Comparison of ENCODE assay signal across 9 cellular contexts in the genomic region with DNA sequence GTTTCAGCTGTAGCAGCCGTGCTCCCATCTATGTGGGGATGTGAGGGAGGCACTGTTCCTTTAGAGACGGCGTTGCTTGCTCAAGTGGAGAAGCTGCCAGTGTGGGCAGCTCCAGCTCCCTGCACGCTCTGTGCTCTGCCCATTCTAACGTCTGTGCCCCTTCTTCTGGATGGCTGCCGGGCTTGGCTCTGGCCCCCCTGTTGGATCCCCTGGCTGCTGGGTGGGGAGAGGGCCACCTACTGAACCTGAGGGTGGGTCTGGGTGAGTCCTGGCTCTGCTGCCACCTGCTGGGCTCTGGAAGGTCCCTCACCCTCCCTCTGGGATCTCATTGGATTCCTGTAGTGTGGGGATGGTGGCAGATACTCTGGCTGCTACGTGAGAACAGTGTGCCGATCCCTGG. TPM values are rescaled to one million over a fixed set of nuclear protein-coding genes. Genes with fewer than 3 reads are reported as not detected.
DNase-seq lines count a peak whose midpoint lies in the region; ATAC-seq, FAIRE-seq and TF ChIP-seq lines count a peak whose summit lies in the region.
"Had no signal": no experiment of that assay in that cellular context is flagged by ENCODE, and none has a peak within 500 bp of the region (broad histone marks: within the 10 kb centered on the region; RNA-seq: fewer than 3 reads in every experiment).

No MANE protein-coding gene starts in this region.

- peak overlapping the region; percentile 37 to 82 (median 69) for H3K4me3 Mint-ChIP-seq in CD4-positive, CD25-positive, alpha-beta regulatory T cell

- SMC1A ChIA-PET in GM12878 (lab: Charles Lee; ENCODE audit: uncharacterized antibody, unreplicated experiment): interaction anchor here (0.8 to 1.1 kb wide), 2 partner anchors 9 to 175 kb away, joined by 3 read pairs; no protein-coding TSS in a partner anchor

- CTCF ChIA-PET in GM12878 (lab: Yijun Ruan, JAX): interaction anchor here (0.6 to 1.7 kb wide), 9 partner anchors 10 to 41 kb away, joined by 3 to 9 read pairs (median 4); no protein-coding TSS in a partner anchor

- peak; percentile 33 to 49 for ATAC-seq in CD4-positive, CD25-positive, alpha-beta regulatory T cell (ENCODE audit: low read depth in 2 of 2)
- ATAC-seq in GM12878 (peak; percentile 66), HG02938 (IDR thresholded peaks at IDR 0.05; ENCODE audit: unreplicated experiment) (no peak)

- peaks cover 8% of the 10 kb centered on the region for H3K36me3 Mint-ChIP-seq in CD4-positive, CD25-positive, alpha-beta regulatory T cell

- intact Hi-C loops in GM12878 (cut with micrococcal nuclease; ENCODE audit: unreplicated experiment): no loop called here

- no peak overlapping the region for H3K4me3 ChIP-seq in CD4-positive, CD25-positive, alpha-beta regulatory T cell (ENCODE audit: low read depth, low read length)
- no peak overlapping the region for H3K4me3 ChIP-seq in HAP-1
- no peak overlapping the region for H3K4me3 ChIP-seq in GM12878

- no peak for TF ChIP-seq POLR2A in GM12878 (IDR thresholded peaks at IDR 0.05; ENCODE audit: low read depth, low read length)

- RAD21 ChIA-PET in GM12878 (lab: Charles Lee; ENCODE audit: unreplicated experiment): interaction anchor here (2.0 kb wide), 1 partner anchor 9 kb away, joined by 9 read pairs; no protein-coding TSS in a partner anchor

- TF ChIP-seq CTCF in GM12878 (IDR thresholded peaks at IDR 0.05 in 2 of 3, conservative IDR thresholded peaks at IDR 0.05 in 1 of 3; ENCODE audit: control insufficient read depth in 2 of 3, extremely low read depth in 1 of 3, insufficient read depth in 1 of 3, low read depth in 3 of 3, low read length in 3 of 3): peak; percentile 60 to 67 (median 61); a peak in 5 of 6 replicates

- no peak overlapping the region for H3K4me2 ChIP-seq in GM12878 (ENCODE audit: control insufficient read depth, insufficient read depth)

- peak; percentile 81 for FAIRE-seq in GM12878 (lab: Jason Lieb, UNC)

- no peaks in the 10 kb centered on the region for H3K27me3 Mint-ChIP-seq in CD4-positive, CD25-positive, alpha-beta regulatory T cell

- POLR2A ChIA-PET in GM12878 (lab: Charles Lee): no interaction called here

- no peaks in the 10 kb centered on the region for H3K27me3 ChIP-seq in CD4-positive, CD25-positive, alpha-beta regulatory T cell (ENCODE audit: control insufficient read depth, insufficient read depth, low read length)
- no peaks in the 10 kb centered on the region for H3K27me3 ChIP-seq in HAP-1 (ENCODE audit: low read depth)
- H3K27me3 ChIP-seq in GM12878 (replicated peaks in 1 of 2; ENCODE audit: control insufficient read depth in 2 of 2, insufficient read depth in 2 of 2, low read length in 1 of 2): no peaks in the 10 kb centered on the region

- no peak for TF ChIP-seq EP300 in GM12878 (IDR thresholded peaks at IDR 0.05; ENCODE audit: borderline replicate concordance in 1 of 2, control insufficient read depth in 1 of 2, low read depth in 2 of 2, low read length in 2 of 2)

- TF ChIP-seq RAD21 in GM12878 (IDR thresholded peaks at IDR 0.05; ENCODE audit: insufficient read depth, low read depth, low read length): peak; percentile 52

- peak; percentile 27 to 51 (median 47) for DNase-seq in CD4-positive, CD25-positive, alpha-beta regulatory T cell
- DNase-seq in HAP-1 (ENCODE audit: low spot score in 2 of 2): peak; percentile 45 to 78
- peak; percentile 61 for DNase-seq in SK-N-DZ (ENCODE audit: low spot score)
- no peak for DNase-seq in GM12878 (ENCODE audit: low read depth, low spot score)
- DNase-seq in inferior parietal cortex (ENCODE audit: extremely low spot score): peak; percentile 49
- peak; percentile 32 to 49 for DNase-seq in stimulated activated CD4-positive, alpha-beta T cell treated with anti-CD3 and anti-CD28 coated beads, Interleukin-4, amount 100 ng/mL, for 4 hours
- no peak for DNase-seq in NCI-H187 (lab: John Stamatoyannopoulos, UW)

- H3K27ac ChIP-seq in CD4-positive, CD25-positive, alpha-beta regulatory T cell (ENCODE audit: insufficient read depth, low read length, poor library complexity, severe bottlenecking): no peak overlapping the region
- no peak overlapping the region for H3K27ac ChIP-seq in GM12878 (ENCODE audit: control insufficient read depth, insufficient read depth)

- peaks cover 9% of the 10 kb centered on the region for H3K36me3 ChIP-seq in CD4-positive, CD25-positive, alpha-beta regulatory T cell (ENCODE audit: control insufficient read depth, insufficient read depth, low read length)
- peaks cover 4% of the 10 kb centered on the region for H3K36me3 ChIP-seq in HAP-1 (replicated peaks)
- H3K36me3 ChIP-seq in GM12878 (ENCODE audit: control insufficient read depth in 2 of 2, insufficient read depth in 2 of 2, low read length in 1 of 2): peaks cover 0 to 9% of the 10 kb centered on the region in 2 experiments; a peak in 3 of 4 replicates

- H4K20me1 ChIP-seq in GM12878 (ENCODE audit: control insufficient read depth, insufficient read depth): no peaks in the 10 kb centered on the region; the same call in 1 of the 2 replicates

- peaks cover 51% of the 10 kb centered on the region for H3K4me1 ChIP-seq in CD4-positive, CD25-positive, alpha-beta regulatory T cell (ENCODE audit: control insufficient read depth, insufficient read depth, low read length, poor library complexity, severe bottlenecking)
- no peaks in the 10 kb centered on the region for H3K4me1 ChIP-seq in HAP-1
- H3K4me1 ChIP-seq in GM12878 (ENCODE audit: control insufficient read depth, insufficient read depth, low read length): peaks cover 11% of the 10 kb centered on the region

- peak overlapping the region; percentile 75 to 91 (median 90) for H3K27ac Mint-ChIP-seq in CD4-positive, CD25-positive, alpha-beta regulatory T cell

- H3K9me3 ChIP-seq in CD4-positive, CD25-positive, alpha-beta regulatory T cell (ENCODE audit: control insufficient read depth in 2 of 2, low read length in 2 of 2): no peaks in the 10 kb centered on the region
- H3K9me3 ChIP-seq in HAP-1 (no peaks in the 10 kb centered on the region), GM12878 (replicated peaks; ENCODE audit: control insufficient read depth, insufficient read depth, low read length) (no peaks in the 10 kb centered on the region)

- H3K9me3 Mint-ChIP-seq in CD4-positive, CD25-positive, alpha-beta regulatory T cell: peaks cover 0 to 2% (median 0%) of the 10 kb centered on the region in 7 donors

- peaks cover 4 to 58% (median 24%) of the 10 kb centered on the region in 4 donors for H3K4me1 Mint-ChIP-seq in CD4-positive, CD25-positive, alpha-beta regulatory T cell

- H2AFZ ChIP-seq in GM12878 (ENCODE audit: control insufficient read depth, low read depth, low read length): no peak overlapping the region

- H3K79me2 ChIP-seq in GM12878 (ENCODE audit: control insufficient read depth, insufficient read depth, low read length): peaks cover 54% of the 10 kb centered on the region

- no TSS peak for BruUV-seq in GM12878 (replicated peaks; lab: Mats Ljungman, UMichigan)

- WGBS in GM12878 (ENCODE audit: insufficient coverage, insufficient replicate concordance, low lambda C conversion rate, missing lambda C conversion rate): 43% methylated on average over 8 of the region's 8 CpGs

- H3K9ac ChIP-seq in GM12878 (ENCODE audit: control insufficient read depth, insufficient read depth, low read length): no peak overlapping the region

- in situ Hi-C loops in HAP-1 (cut with MboI; ENCODE audit: low sequenced_read_pairs) (no loop called here), GM12878 (cut with MboI) (no loop called here)

RNA-seq across cellular contexts. Expression of gene PFKL, which starts 5.0 kb away (rescaled TPM):
- total RNA-seq in CD4-positive, CD25-positive, alpha-beta regulatory T cell: 204 TPM
- polyA plus RNA-seq in CD4-positive, CD25-positive, alpha-beta regulatory T cell: 100 to 1,000 TPM; 125 to 185 (median 157) TPM
- 40.2 and 42.5 TPM in 2 replicates for polyA plus RNA-seq in SK-N-DZ (2014; cell fraction: cytosol; rRNA removed)
- polyA plus RNA-seq in SK-N-DZ (2014; cell fraction: nucleus; rRNA removed): 86.9 and 91.8 TPM in 2 replicates
- total RNA-seq in GM12878 (2013; cell fraction: nucleolus; rRNA removed): 144 and 180 TPM in 2 replicates
- total RNA-seq in GM12878 (2014; rRNA removed) (127 and 146 TPM in 2 replicates), GM12878 (2014; rRNA removed; fragmentation: Illumina TruSeq; extraction: Trizol) (52.6 and 56.1 TPM in 2 replicates), GM12878 (2021) (192 and 194 TPM in 2 replicates)
- 60.4 TPM for polyA plus RNA-seq in GM12878 (2011; ENCODE audit: low read depth)
- polyA plus RNA-seq in GM12878 (2011; rRNA removed) (43.3 and 94.2 TPM in 2 replicates), GM12878 (2014; fragmentation: Illumina TruSeq; extraction: Trizol) (7.8 and 45.7 TPM in 2 replicates), GM12878 (2014; fragmentation: Nextera tagmentation; extraction: Ambion mirVana) (10 to 100 TPM in 1 of 2 experiments, 1 to 10 TPM in 1; 1.2 to 11.2 TPM), GM12878 (2014; rRNA removed) (130 and 154 TPM in 2 replicates), GM12878 (2016; fragmentation: Nextera tagmentation; extraction: Ambion mirVana) (100 to 1,000 TPM; 184 to 191 TPM)
- polyA plus RNA-seq in GM12878 (2011; cell fraction: cytosol; rRNA removed): 130 and 162 TPM in 2 replicates
- 550 and 578 TPM in 2 replicates for polyA plus RNA-seq in GM12878 (2011; cell fraction: nucleus; rRNA removed)
- polyA plus RNA-seq in GM12878 (2012): 148 and 190 TPM in 2 replicates
- 76.6 and 156 TPM in 2 replicates for polyA minus RNA-seq in GM12878 (2011; rRNA and poly(A)+ RNA removed)
- 59.1 and 73.4 TPM in 2 replicates for polyA minus RNA-seq in GM12878 (2011; cell fraction: cytosol; rRNA and poly(A)+ RNA removed)
- polyA minus RNA-seq in GM12878 (2011; cell fraction: nucleus; rRNA and poly(A)+ RNA removed): 62.3 and 85.3 TPM in 2 replicates

RNA-seq across cellular contexts. Expression of gene AIRE, which starts 19.2 kb away (rescaled TPM):
- 0.39 TPM for total RNA-seq in CD4-positive, CD25-positive, alpha-beta regulatory T cell
- polyA plus RNA-seq in CD4-positive, CD25-positive, alpha-beta regulatory T cell: 1 to 10 TPM in 1 of 4 donors, under 1 TPM in 3; 0.07 to 2.0 (median 0.33) TPM
- polyA plus RNA-seq in SK-N-DZ (2014; cell fraction: cytosol; rRNA removed): not detected in 2 replicates
- polyA plus RNA-seq in SK-N-DZ (2014; cell fraction: nucleus; rRNA removed): 0.16 and 0.37 TPM in 2 replicates
- total RNA-seq in GM12878 (2013; cell fraction: nucleolus; rRNA removed): 0.81 and 0.83 TPM in 2 replicates
- total RNA-seq in GM12878 (2014; rRNA removed): not detected in 2 replicates
- total RNA-seq in GM12878 (2014; rRNA removed; fragmentation: Illumina TruSeq; extraction: Trizol): not detected in 2 replicates
- 0.10 TPM in 1 of 2 replicates, not detected in the other for total RNA-seq in GM12878 (2021)
- not detected for polyA plus RNA-seq in GM12878 (2011; ENCODE audit: low read depth)
- polyA plus RNA-seq in GM12878 (2011; rRNA removed): 0.03 and 0.05 TPM in 2 replicates
- polyA plus RNA-seq in GM12878 (2011; cell fraction: cytosol; rRNA removed): 0.04 and 0.08 TPM in 2 replicates
- 0.61 and 1.2 TPM in 2 replicates for polyA plus RNA-seq in GM12878 (2011; cell fraction: nucleus; rRNA removed)
- 0.04 TPM in 1 of 2 replicates, not detected in the other for polyA plus RNA-seq in GM12878 (2012)
- polyA plus RNA-seq in GM12878 (2014; fragmentation: Illumina TruSeq; extraction: Trizol): not detected in 2 replicates
- not detected for polyA plus RNA-seq in GM12878 (2014; fragmentation: Nextera tagmentation; extraction: Ambion mirVana)
- not detected in 2 replicates for polyA plus RNA-seq in GM12878 (2014; rRNA removed)
- polyA plus RNA-seq in GM12878 (2016; fragmentation: Nextera tagmentation; extraction: Ambion mirVana): not detected
- 0.10 and 0.15 TPM in 2 replicates for polyA minus RNA-seq in GM12878 (2011; rRNA and poly(A)+ RNA removed)
- not detected in 2 replicates for polyA minus RNA-seq in GM12878 (2011; cell fraction: cytosol; rRNA and poly(A)+ RNA removed)
- polyA minus RNA-seq in GM12878 (2011; cell fraction: nucleus; rRNA and poly(A)+ RNA removed): 0.10 and 0.12 TPM in 2 replicates

RNA-seq across cellular contexts. Expression of gene CFAP410, which starts 34.3 kb away (rescaled TPM):
- 49.1 TPM for total RNA-seq in CD4-positive, CD25-positive, alpha-beta regulatory T cell
- polyA plus RNA-seq in CD4-positive, CD25-positive, alpha-beta regulatory T cell: 10 to 100 TPM; 16.4 to 18.1 (median 17.1) TPM
- polyA plus RNA-seq in SK-N-DZ (2014; cell fraction: cytosol; rRNA removed): 15.8 and 18.8 TPM in 2 replicates
- polyA plus RNA-seq in SK-N-DZ (2014; cell fraction: nucleus; rRNA removed): 22.7 and 35.3 TPM in 2 replicates
- 19.8 and 23.7 TPM in 2 replicates for total RNA-seq in GM12878 (2013; cell fraction: nucleolus; rRNA removed)
- 16.8 and 24.6 TPM in 2 replicates for total RNA-seq in GM12878 (2014; rRNA removed)
- total RNA-seq in GM12878 (2014; rRNA removed; fragmentation: Illumina TruSeq; extraction: Trizol): 2.6 and 2.8 TPM in 2 replicates
- 20.3 and 23.6 TPM in 2 replicates for total RNA-seq in GM12878 (2021)
- polyA plus RNA-seq in GM12878 (2011; ENCODE audit: low read depth): 4.9 TPM
- 2.8 and 5.2 TPM in 2 replicates for polyA plus RNA-seq in GM12878 (2011; rRNA removed)
- 8.2 and 16.1 TPM in 2 replicates for polyA plus RNA-seq in GM12878 (2011; cell fraction: cytosol; rRNA removed)
- polyA plus RNA-seq in GM12878 (2011; cell fraction: nucleus; rRNA removed): 87.0 and 101 TPM in 2 replicates
- 21.9 and 22.9 TPM in 2 replicates for polyA plus RNA-seq in GM12878 (2012)
- polyA plus RNA-seq in GM12878 (2014; fragmentation: Illumina TruSeq; extraction: Trizol): 0.52 and 1.3 TPM in 2 replicates
- polyA plus RNA-seq in GM12878 (2014; fragmentation: Nextera tagmentation; extraction: Ambion mirVana): 1 to 10 TPM in 1 of 2 experiments, under 1 TPM in 1; 0.14 to 2.1 TPM
- polyA plus RNA-seq in GM12878 (2014; rRNA removed): 24.8 and 27.1 TPM in 2 replicates
- polyA plus RNA-seq in GM12878 (2016; fragmentation: Nextera tagmentation; extraction: Ambion mirVana): 10 to 100 TPM; 17.5 to 20.9 TPM
- polyA minus RNA-seq in GM12878 (2011; rRNA and poly(A)+ RNA removed): 1.4 and 5.8 TPM in 2 replicates
- 1.8 and 2.8 TPM in 2 replicates for polyA minus RNA-seq in GM12878 (2011; cell fraction: cytosol; rRNA and poly(A)+ RNA removed)
- 7.5 and 11.9 TPM in 2 replicates for polyA minus RNA-seq in GM12878 (2011; cell fraction: nucleus; rRNA and poly(A)+ RNA removed)

RNA-seq across cellular contexts. Expression of gene DNMT3L, which starts 43.1 kb away (rescaled TPM):
- total RNA-seq in CD4-positive, CD25-positive, alpha-beta regulatory T cell: not detected
- polyA plus RNA-seq in CD4-positive, CD25-positive, alpha-beta regulatory T cell: not detected
- not detected in 2 replicates for polyA plus RNA-seq in SK-N-DZ (2014; cell fraction: cytosol; rRNA removed)
- polyA plus RNA-seq in SK-N-DZ (2014; cell fraction: nucleus; rRNA removed): not detected in 2 replicates
- not detected in 2 replicates for total RNA-seq in GM12878 (2013; cell fraction: nucleolus; rRNA removed)
- total RNA-seq in GM12878 (2014; rRNA removed): not detected in 2 replicates
- not detected in 2 replicates for total RNA-seq in GM12878 (2014; rRNA removed; fragmentation: Illumina TruSeq; extraction: Trizol)
- total RNA-seq in GM12878 (2021): not detected in 2 replicates
- polyA plus RNA-seq in GM12878 (2011; ENCODE audit: low read depth): not detected
- not detected in 2 replicates for polyA plus RNA-seq in GM12878 (2011; rRNA removed)
- polyA plus RNA-seq in GM12878 (2011; cell fraction: cytosol; rRNA removed): not detected in 2 replicates
- not detected in 2 replicates for polyA plus RNA-seq in GM12878 (2011; cell fraction: nucleus; rRNA removed)
- not detected in 2 replicates for polyA plus RNA-seq in GM12878 (2012)
- not detected in 2 replicates for polyA plus RNA-seq in GM12878 (2014; fragmentation: Illumina TruSeq; extraction: Trizol)
- polyA plus RNA-seq in GM12878 (2014; fragmentation: Nextera tagmentation; extraction: Ambion mirVana): not detected
- not detected in 2 replicates for polyA plus RNA-seq in GM12878 (2014; rRNA removed)
- not detected for polyA plus RNA-seq in GM12878 (2016; fragmentation: Nextera tagmentation; extraction: Ambion mirVana)
- polyA minus RNA-seq in GM12878 (2011; rRNA and poly(A)+ RNA removed): not detected in 2 replicates
- not detected in 2 replicates for polyA minus RNA-seq in GM12878 (2011; cell fraction: cytosol; rRNA and poly(A)+ RNA removed)
- not detected in 2 replicates for polyA minus RNA-seq in GM12878 (2011; cell fraction: nucleus; rRNA and poly(A)+ RNA removed)
- total RNA-seq: T-helper 1 cell treated with Interleukin-12 subunit alpha and Interleukin-12 subunit beta and Interleukin-4 antibody, amounts not matched to agents 30 ng/mL and 1 ng/mL, for 36 hours had no signal

RNA-seq across cellular contexts. Expression of gene TRPM2, which starts 48.6 kb away (rescaled TPM):
- total RNA-seq in CD4-positive, CD25-positive, alpha-beta regulatory T cell: 3.1 TPM
- polyA plus RNA-seq in CD4-positive, CD25-positive, alpha-beta regulatory T cell: 1 to 10 TPM in 2 of 4 donors, under 1 TPM in 2; 0.38 to 1.1 (median 0.79) TPM
- 2.5 and 2.7 TPM in 2 replicates for polyA plus RNA-seq in SK-N-DZ (2014; cell fraction: cytosol; rRNA removed)
- 0.35 and 4.2 TPM in 2 replicates for polyA plus RNA-seq in SK-N-DZ (2014; cell fraction: nucleus; rRNA removed)
- total RNA-seq in GM12878 (2013; cell fraction: nucleolus; rRNA removed): 0.42 and 0.61 TPM in 2 replicates
- total RNA-seq in GM12878 (2014; rRNA removed): 2.6 and 2.7 TPM in 2 replicates
- total RNA-seq in GM12878 (2014; rRNA removed; fragmentation: Illumina TruSeq; extraction: Trizol): 3.5 and 4.4 TPM in 2 replicates
- total RNA-seq in GM12878 (2021): 9.1 and 9.9 TPM in 2 replicates
- 4.9 TPM for polyA plus RNA-seq in GM12878 (2011; ENCODE audit: low read depth)
- polyA plus RNA-seq in GM12878 (2011; rRNA removed): 0.03 and 0.17 TPM in 2 replicates
- polyA plus RNA-seq in GM12878 (2011; cell fraction: cytosol; rRNA removed): 0.03 TPM in 1 of 2 replicates, not detected in the other
- polyA plus RNA-seq in GM12878 (2011; cell fraction: nucleus; rRNA removed): 0.22 and 0.30 TPM in 2 replicates
- 5.5 and 6.1 TPM in 2 replicates for polyA plus RNA-seq in GM12878 (2012)
- polyA plus RNA-seq in GM12878 (2014; fragmentation: Illumina TruSeq; extraction: Trizol): 0.86 and 2.4 TPM in 2 replicates
- polyA plus RNA-seq in GM12878 (2014; fragmentation: Nextera tagmentation; extraction: Ambion mirVana): under 1 TPM; 0.34 to 0.82 TPM
- polyA plus RNA-seq in GM12878 (2014; rRNA removed): 4.1 and 4.8 TPM in 2 replicates
- polyA plus RNA-seq in GM12878 (2016; fragmentation: Nextera tagmentation; extraction: Ambion mirVana): 1 to 10 TPM; 2.5 to 3.7 TPM
- 0.05 TPM in 1 of 2 replicates, not detected in the other for polyA minus RNA-seq in GM12878 (2011; rRNA and poly(A)+ RNA removed)
- 4.4 TPM in 1 of 2 replicates, not detected in the other for polyA minus RNA-seq in GM12878 (2011; cell fraction: cytosol; rRNA and poly(A)+ RNA removed)
- under 0.01 and 0.38 TPM in 2 replicates for polyA minus RNA-seq in GM12878 (2011; cell fraction: nucleus; rRNA and poly(A)+ RNA removed)

Comparison
In these comparisons a context has a peak if more than half of its experiments do, and no peak if none do; other contexts are left out.
1. DNase-seq: peak in CD4-positive, CD25-positive, alpha-beta regulatory T cell (3 of 3), HAP-1 (2 of 2), SK-N-DZ (single experiment), inferior parietal cortex (single experiment) and stimulated activated CD4-positive, alpha-beta T cell treated with anti-CD3 and anti-CD28 coated beads, Interleukin-4, amount 100 ng/mL, for 4 hours (2 of 2); none in GM12878 (single experiment) and NCI-H187 (0 of 2).